ENCODE assay signal across 8 cellular contexts in genomic region chr4:121950212-121950679, GRCh38. TPM values are rescaled to one million over a fixed set of nuclear protein-coding genes. Genes with fewer than 3 reads are reported as not detected.
DNase-seq lines count a peak whose midpoint lies in the region; ATAC-seq and TF ChIP-seq lines count a peak whose summit lies in the region.

No MANE protein-coding gene starts in this region.

- intact Hi-C loops in left ventricle myocardium inferior (cut with micrococcal nuclease) (no loop called here), posterior vena cava (cut with DNase I) (no loop called here)

- H3K4me1 Mint-ChIP-seq in CD4-positive, CD25-positive, alpha-beta regulatory T cell, result peaks cover 9 to 23% (median 16%) of the 10 kb centered on the region in 4 donors

- no peaks in the 10 kb centered on the region for H3K36me3 Mint-ChIP-seq in CD4-positive, CD25-positive, alpha-beta regulatory T cell
- peaks cover 0 to 6% of the 10 kb centered on the region in 2 donors for H3K36me3 Mint-ChIP-seq in activated naive CD4-positive, alpha-beta T cell treated with anti-CD3 and anti-CD28 coated beads, Interleukin-2, amount 50 U/mL, for 72 hours

- peak; percentile 50 to 70 (median 66) for DNase-seq in CD4-positive, CD25-positive, alpha-beta regulatory T cell
- DNase-seq in SK-N-SH (peak; percentile 86), left ventricle myocardium inferior (peak; percentile 84), posterior vena cava (ENCODE audit: low spot score) (peak; percentile 89), upper lobe of left lung (peak; percentile 71 to 96)
- peak; percentile 78 to 94 for DNase-seq in activated naive CD4-positive, alpha-beta T cell treated with anti-CD3 and anti-CD28 coated beads, Interleukin-2, amount 50 U/mL, for 72 hours (ENCODE audit: low spot score in 2 of 2)

- no peaks in the 10 kb centered on the region for H3K9me3 ChIP-seq in CD4-positive, CD25-positive, alpha-beta regulatory T cell (ENCODE audit: control insufficient read depth in 2 of 2, low read length in 2 of 2)
- H3K9me3 ChIP-seq in SK-N-SH, result no peaks in the 10 kb centered on the region
- H3K9me3 ChIP-seq in left ventricle myocardium inferior (replicated peaks), result no peaks in the 10 kb centered on the region
- H3K9me3 ChIP-seq in upper lobe of left lung, result no peaks in the 10 kb centered on the region

- H3F3A ChIP-seq in SK-N-SH (replicated peaks; ENCODE audit: insufficient read depth), result no peaks in the 10 kb centered on the region

- peak overlapping the region; percentile 81 to 96 (median 88) for H3K4me3 Mint-ChIP-seq in CD4-positive, CD25-positive, alpha-beta regulatory T cell

- TF ChIP-seq EP300 in SK-N-SH (IDR thresholded peaks at IDR 0.05; ENCODE audit: borderline replicate concordance in 1 of 2, low read depth in 1 of 2, low read length in 1 of 2) (no peak), upper lobe of left lung (IDR thresholded peaks at IDR 0.05) (no peak)

- H3K4me1 ChIP-seq in CD4-positive, CD25-positive, alpha-beta regulatory T cell (ENCODE audit: control insufficient read depth, insufficient read depth, low read length, poor library complexity, severe bottlenecking), result peaks cover 21% of the 10 kb centered on the region
- H3K4me1 ChIP-seq in SK-N-SH (ENCODE audit: control insufficient read depth in 1 of 2, insufficient read depth in 2 of 2, low read depth in 1 of 2, low read length in 1 of 2), result peaks cover 0 to 8% of the 10 kb centered on the region in 2 experiments; a peak in 1 of 4 replicates
- peaks cover 24% of the 10 kb centered on the region for H3K4me1 ChIP-seq in left ventricle myocardium inferior
- peaks cover 6 to 25% (median 22%) of the 10 kb centered on the region in 4 donors for H3K4me1 ChIP-seq in upper lobe of left lung

- H4K20me1 ChIP-seq in SK-N-SH (ENCODE audit: insufficient read depth), result no peaks in the 10 kb centered on the region

- POLR2A ChIA-PET in SK-N-SH (lab: Yijun Ruan, JAX), result no interaction called here

- peak; percentile 37 for TF ChIP-seq RAD21 in SK-N-SH (IDR thresholded peaks at IDR 0.05; ENCODE audit: low read length)

- H3K27me3 ChIP-seq in CD4-positive, CD25-positive, alpha-beta regulatory T cell (ENCODE audit: control insufficient read depth, insufficient read depth, low read length), result peaks cover 36% of the 10 kb centered on the region
- H3K27me3 ChIP-seq in SK-N-SH (ENCODE audit: insufficient read depth) (peaks cover 52% of the 10 kb centered on the region), left ventricle myocardium inferior (ENCODE audit: low read depth) (peaks cover 73% of the 10 kb centered on the region), upper lobe of left lung (peaks cover 0 to 18% (median 8%) of the 10 kb centered on the region in 4 donors)

- peaks cover 75% of the 10 kb centered on the region for H3K27me3 Mint-ChIP-seq in CD4-positive, CD25-positive, alpha-beta regulatory T cell

- H2AFZ ChIP-seq in SK-N-SH (ENCODE audit: low read depth), result peak overlapping the region; percentile 94

- peak overlapping the region; percentile 76 for H3K4me3 ChIP-seq in CD4-positive, CD25-positive, alpha-beta regulatory T cell (ENCODE audit: low read depth, low read length)
- H3K4me3 ChIP-seq in SK-N-SH (ENCODE audit: low read depth in 2 of 2, low read length in 1 of 2) (peak overlapping the region; percentile 37 to 59; a peak in 3 of 4 replicates), left ventricle myocardium inferior (peak overlapping the region; percentile 77), upper lobe of left lung (peak overlapping the region; percentile 51 to 76 (median 62))

- no peak overlapping the region for H3K27ac ChIP-seq in CD4-positive, CD25-positive, alpha-beta regulatory T cell (ENCODE audit: insufficient read depth, low read length, poor library complexity, severe bottlenecking)
- H3K27ac ChIP-seq in SK-N-SH (ENCODE audit: low read depth in 2 of 2, low read length in 1 of 2) (no peak overlapping the region), left ventricle myocardium inferior (replicated peaks) (peak overlapping the region; percentile 48), upper lobe of left lung (peak overlapping the region in 3 of 4 donors; percentile 45 to 75 (median 62))

- no peaks in the 10 kb centered on the region for H3K9me2 ChIP-seq in SK-N-SH

- CTCF ChIA-PET in SK-N-SH (lab: Yijun Ruan, JAX), result interaction anchor here (0.7 to 1.9 kb wide), 7 partner anchors 10 to 627 kb away, joined by 3 to 4 read pairs (median 3); no protein-coding TSS in a partner anchor

- peak overlapping the region; percentile 89 for H3K4me2 ChIP-seq in SK-N-SH

- H3K79me2 ChIP-seq in SK-N-SH (ENCODE audit: insufficient read depth), result no peaks in the 10 kb centered on the region

- peak overlapping the region in 1 of 3 donors; percentile 2 for H3K27ac Mint-ChIP-seq in CD4-positive, CD25-positive, alpha-beta regulatory T cell
- peak overlapping the region in 1 of 2 donors; percentile 45 for H3K27ac Mint-ChIP-seq in activated naive CD4-positive, alpha-beta T cell treated with anti-CD3 and anti-CD28 coated beads, Interleukin-2, amount 50 U/mL, for 72 hours

- peak; percentile 77 for TF ChIP-seq CTCF in SK-N-SH (IDR thresholded peaks at IDR 0.05)
- peak; percentile 83 for TF ChIP-seq CTCF in left ventricle myocardium inferior (IDR thresholded peaks at IDR 0.05; ENCODE audit: borderline replicate concordance)
- peak; percentile 49 to 81 (median 74) for TF ChIP-seq CTCF in upper lobe of left lung (IDR thresholded peaks at IDR 0.05)

- no peak for TF ChIP-seq POLR2A in upper lobe of left lung (IDR thresholded peaks at IDR 0.05)

- H3K9me3 Mint-ChIP-seq in CD4-positive, CD25-positive, alpha-beta regulatory T cell, result no peaks in the 10 kb centered on the region
- no peaks in the 10 kb centered on the region for H3K9me3 Mint-ChIP-seq in activated naive CD4-positive, alpha-beta T cell treated with anti-CD3 and anti-CD28 coated beads, Interleukin-2, amount 50 U/mL, for 72 hours

- no peak overlapping the region for H3K9ac ChIP-seq in SK-N-SH

- peak; percentile 79 for ATAC-seq in CD4-positive, CD25-positive, alpha-beta regulatory T cell (ENCODE audit: low read depth in 2 of 2)
- ATAC-seq in GM19328 (IDR thresholded peaks at IDR 0.05; ENCODE audit: unreplicated experiment) (peak; percentile 80), HG03457 (IDR thresholded peaks at IDR 0.05; ENCODE audit: unreplicated experiment) (peak; percentile 75), upper lobe of left lung (ENCODE audit: low FRiP score in 2 of 2) (peak; percentile 84 to 93)
- peak; percentile 83 to 89 for ATAC-seq in activated naive CD4-positive, alpha-beta T cell treated with anti-CD3 and anti-CD28 coated beads, Interleukin-2, amount 50 U/mL, for 72 hours

- H3K36me3 ChIP-seq in CD4-positive, CD25-positive, alpha-beta regulatory T cell (ENCODE audit: control insufficient read depth, insufficient read depth, low read length), result no peaks in the 10 kb centered on the region
- H3K36me3 ChIP-seq in SK-N-SH (replicated peaks in 1 of 2; ENCODE audit: control insufficient read depth in 1 of 2, insufficient read depth in 2 of 2, low read length in 1 of 2) (no peaks in the 10 kb centered on the region), left ventricle myocardium inferior (no peaks in the 10 kb centered on the region), upper lobe of left lung (no peaks in the 10 kb centered on the region)

- WGBS in SK-N-SH (ENCODE audit: low lambda C conversion rate), result 2% methylated on average over 13 of the region's 34 CpGs
- WGBS in upper lobe of left lung, 2 donors, result 1 to 5% methylated on average over 30 to 34 of the region's 34 CpGs

TF ChIP-seq in SK-N-SH, 30 proteins besides CTCF, POLR2A, EP300 and RAD21:
- TF ChIP-seq RCOR1 (IDR thresholded peaks at IDR 0.05; ENCODE audit: low read length) (no peak), IRF3 (IDR thresholded peaks at IDR 0.05; ENCODE audit: low read depth, low read length) (no peak), SMC3 (IDR thresholded peaks at IDR 0.05; ENCODE audit: low read depth, low read length) (0 out of 2 replicates have a peak, but pooled peaks have one; percentile 13), FOXM1 (IDR thresholded peaks at IDR 0.05; ENCODE audit: low read depth) (no peak), CHD2 (IDR thresholded peaks at IDR 0.05; ENCODE audit: low read length, partially characterized antibody) (no peak), RFX5 (IDR thresholded peaks at IDR 0.05; ENCODE audit: low read length) (no peak), TAF1 (IDR thresholded peaks at IDR 0.05; ENCODE audit: borderline replicate concordance, low read depth, low read length) (no peak), NFIC (IDR thresholded peaks at IDR 0.05; ENCODE audit: borderline replicate concordance) (no peak)

RNA-seq across cellular contexts. Expression of gene TRPC3, which starts 1.6 kb away (rescaled TPM):
- total RNA-seq in CD4-positive, CD25-positive, alpha-beta regulatory T cell, result 0.52 TPM
- polyA plus RNA-seq in CD4-positive, CD25-positive, alpha-beta regulatory T cell, result not detected
- polyA plus RNA-seq in SK-N-SH (2012; rRNA removed), result not detected in 2 replicates
- under 0.01 TPM in 1 of 2 replicates, not detected in the other for polyA plus RNA-seq in SK-N-SH (2012; cell fraction: cytosol; rRNA removed)
- polyA plus RNA-seq in SK-N-SH (2012; cell fraction: nucleus; rRNA removed), result 0.01 TPM in 1 of 2 replicates, not detected in the other
- 1 to 10 TPM; 2.0 to 2.3 TPM for total RNA-seq in activated naive CD4-positive, alpha-beta T cell treated with anti-CD3 and anti-CD28 coated beads, Interleukin-2, amount 50 U/mL, for 72 hours
- total RNA-seq in left ventricle myocardium inferior, result 0.25 TPM
- total RNA-seq in posterior vena cava, result under 1 TPM; 0.24 to 0.42 TPM
- total RNA-seq in upper lobe of left lung, result 1 to 10 TPM in 4 of 6 donors, under 1 TPM in 2; 0.77 to 9.4 (median 1.4) TPM

Comparison
In these comparisons a context has a peak if more than half of its experiments do, and no peak if none do; other contexts are left out.
1. H3K27ac ChIP-seq: peak in left ventricle myocardium inferior (single experiment) and upper lobe of left lung (3 of 4); none in CD4-positive, CD25-positive, alpha-beta regulatory T cell (single experiment) and SK-N-SH (0 of 2).
2. Peak in every context shown above with its lines, with median percentiles within 50 percentile points of each other: ATAC-seq, DNase-seq, H3K4me3 ChIP-seq and CTCF ChIP-seq.